1 cellular context compared by ENCODE assay signal in genomic region chr7:82410461-82410860, GRCh38.
TF ChIP-seq lines count a peak whose summit lies in the region.

No MANE protein-coding gene starts in this region.

TF ChIP-seq in GM12878, 131 proteins besides CTCF, POLR2A, EP300 and RAD21:
- TF ChIP-seq ZBTB33 (IDR thresholded peaks at IDR 0.05) (0 out of 2 replicates have a peak, but pooled peaks have one; percentile 10), STAT3 (IDR thresholded peaks at IDR 0.05; ENCODE audit: low read depth, low read length) (no peak), MLLT1 (IDR thresholded peaks at IDR 0.05) (peak; percentile 45; the same call in 1 of the 2 replicates), NFIC (IDR thresholded peaks at IDR 0.05; ENCODE audit: low read depth, low read length) (no peak), GATAD2B (conservative IDR thresholded peaks at IDR 0.05; ENCODE audit: low read depth) (0 out of 2 replicates have a peak, but pooled peaks have one; percentile 17), RUNX3 (IDR thresholded peaks at IDR 0.05; ENCODE audit: low read length) (no peak)
